8 cellular contexts compared by ENCODE assay signal in the genomic region with DNA sequence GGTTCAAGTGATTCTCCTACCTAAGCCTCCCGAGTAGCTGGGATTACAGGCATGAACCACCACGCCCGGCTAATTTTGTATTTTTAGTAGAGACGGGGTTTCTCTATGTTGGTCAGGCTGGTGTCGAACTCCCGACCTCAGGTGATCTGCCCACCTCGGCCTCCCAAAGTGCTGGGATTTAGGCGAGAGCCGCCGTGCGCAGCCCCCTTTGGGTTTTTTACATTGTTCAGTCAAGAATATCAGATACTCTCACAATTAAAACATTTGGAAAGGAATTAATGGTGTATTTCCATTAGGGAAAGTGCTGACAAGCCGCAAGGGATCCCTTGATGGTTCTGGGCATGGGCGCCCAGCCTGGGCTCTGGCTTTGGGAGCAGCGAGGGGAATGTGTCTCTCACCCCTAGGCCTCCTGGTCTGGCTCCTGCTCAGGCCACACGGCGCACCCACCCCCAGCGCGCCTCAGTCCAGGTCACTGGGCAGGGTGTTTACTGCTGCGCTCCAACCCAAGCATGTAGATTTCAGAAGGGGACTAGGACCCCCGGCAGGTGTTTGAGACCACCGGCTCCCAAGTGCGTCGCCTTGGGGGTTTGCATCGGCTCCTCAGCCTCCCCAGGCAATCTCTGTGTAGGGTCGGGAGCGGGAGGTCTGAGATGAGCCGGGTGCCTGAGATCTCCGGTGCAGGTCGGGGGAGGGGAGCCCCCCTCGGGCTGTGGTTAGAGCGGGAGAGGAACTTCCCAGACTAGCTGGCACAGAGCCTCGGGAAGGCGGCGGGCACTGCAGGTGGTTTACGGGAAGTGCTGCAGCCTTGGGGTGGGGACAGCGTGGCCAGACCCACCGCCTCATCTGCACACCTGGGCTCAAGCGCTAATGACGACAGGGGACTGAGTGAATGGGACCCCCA. TPM values are rescaled to one million over a fixed set of nuclear protein-coding genes. Genes with fewer than 3 reads are reported as not detected.
DNase-seq lines count a peak whose midpoint lies in the region; ATAC-seq and TF ChIP-seq lines count a peak whose summit lies in the region.

No MANE protein-coding gene starts in this region.

- in situ Hi-C loops in GM13977 (cut with MboI; ENCODE audit: low pct_unique_long_range_greater_than_20kb, low sequenced_read_pairs, unreplicated experiment) = no loop called here

- peaks cover 22% of the 10 kb centered on the region for H3K4me1 Mint-ChIP-seq in central memory CD8-positive, alpha-beta T cell
- peaks cover 0 to 22% (median 15%) of the 10 kb centered on the region in 7 donors for H3K4me1 Mint-ChIP-seq in naive thymus-derived CD4-positive, alpha-beta T cell

- peak overlapping the region; percentile 85 for H3K4me3 Mint-ChIP-seq in central memory CD8-positive, alpha-beta T cell
- peak overlapping the region; percentile 80 to 94 (median 92) for H3K4me3 Mint-ChIP-seq in naive thymus-derived CD4-positive, alpha-beta T cell

- H3K36me3 ChIP-seq in BLaER1 = peaks cover 49% of the 10 kb centered on the region
- H3K36me3 ChIP-seq in Karpas-422 (ENCODE audit: insufficient read depth, low read length) = no peaks in the 10 kb centered on the region
- H3K36me3 ChIP-seq in naive thymus-derived CD4-positive, alpha-beta T cell (ENCODE audit: control insufficient read depth in 2 of 3, insufficient read depth in 3 of 3, low read length in 3 of 3) = peaks cover 0 to 25% (median 8%) of the 10 kb centered on the region in 3 experiments

- peak overlapping the region; percentile 75 for H3K4me3 ChIP-seq in BLaER1
- H3K4me3 ChIP-seq in Karpas-422 (ENCODE audit: low read length) = peak overlapping the region; percentile 92
- peak overlapping the region; percentile 97 for H3K4me3 ChIP-seq in naive thymus-derived CD4-positive, alpha-beta T cell (ENCODE audit: low read length)

- H3K27ac ChIP-seq in BLaER1 = peak overlapping the region; percentile 85
- H3K27ac ChIP-seq in Karpas-422 (ENCODE audit: low read length) = peak overlapping the region; percentile 85
- H3K27ac ChIP-seq in naive thymus-derived CD4-positive, alpha-beta T cell (ENCODE audit: low read depth, low read length) = peak overlapping the region; percentile 95

- H4K20me1 ChIP-seq in BLaER1 (peaks cover 39% of the 10 kb centered on the region), Karpas-422 (ENCODE audit: insufficient read depth, low read depth, low read length) (peaks cover 27% of the 10 kb centered on the region; the same call in 1 of the 2 replicates)

- no peaks in the 10 kb centered on the region for H3K27me3 Mint-ChIP-seq in central memory CD8-positive, alpha-beta T cell
- no peaks in the 10 kb centered on the region for H3K27me3 Mint-ChIP-seq in naive thymus-derived CD4-positive, alpha-beta T cell

- H3K9ac ChIP-seq in BLaER1 (peak overlapping the region; percentile 82), Karpas-422 (ENCODE audit: low read length) (peak overlapping the region; percentile 56)

- H3K9me3 ChIP-seq in BLaER1 = no peaks in the 10 kb centered on the region
- no peaks in the 10 kb centered on the region for H3K9me3 ChIP-seq in Karpas-422 (ENCODE audit: low read length)
- no peaks in the 10 kb centered on the region for H3K9me3 ChIP-seq in naive thymus-derived CD4-positive, alpha-beta T cell (ENCODE audit: control insufficient read depth in 2 of 3, low read length in 3 of 3)

- no peak overlapping the region for H2AFZ ChIP-seq in Karpas-422 (ENCODE audit: low read length)

- intact Hi-C loops in naive thymus-derived CD4-positive, alpha-beta T cell (cut with micrococcal nuclease) = loop anchor here (1.0 to 2.0 kb wide), 3 partner anchors 62 to 193 kb away; a partner anchor contains a TSS

- H3K27me3 ChIP-seq in BLaER1 (no peaks in the 10 kb centered on the region), Karpas-422 (ENCODE audit: low read length) (no peaks in the 10 kb centered on the region)
- H3K27me3 ChIP-seq in naive thymus-derived CD4-positive, alpha-beta T cell (ENCODE audit: control insufficient read depth in 2 of 2, insufficient read depth in 2 of 2, low read length in 2 of 2) = no peaks in the 10 kb centered on the region

- H3K36me3 Mint-ChIP-seq in central memory CD8-positive, alpha-beta T cell (ENCODE audit: insufficient read depth) = peaks cover 31% of the 10 kb centered on the region
- H3K36me3 Mint-ChIP-seq in naive thymus-derived CD4-positive, alpha-beta T cell = peaks cover 0 to 13% (median 0%) of the 10 kb centered on the region in 5 donors

- POLR2A ChIA-PET in naive thymus-derived CD4-positive, alpha-beta T cell (lab: Charles Lee) = interaction anchor here (0.6 to 1.5 kb wide), 4 partner anchors 74 to 409 kb away, joined by 3 to 6 read pairs (median 3); a partner anchor contains a TSS

- H3K4me2 ChIP-seq in BLaER1 = peak overlapping the region; percentile 100
- peak overlapping the region; percentile 97 for H3K4me2 ChIP-seq in Karpas-422 (ENCODE audit: low read depth, low read length, poor library complexity, severe bottlenecking)

- DNase-seq in Karpas-422 (no peak), GM13977 (ENCODE audit: low spot score) (no peak), H4 (ENCODE audit: low spot score) (no peak), middle frontal gyrus (ENCODE audit: extremely low spot score, low spot score) (no peak)
- no peak for DNase-seq in central memory CD8-positive, alpha-beta T cell (ENCODE audit: low spot score in 2 of 2)
- DNase-seq in naive thymus-derived CD4-positive, alpha-beta T cell = no peak

- CTCF ChIA-PET in naive thymus-derived CD4-positive, alpha-beta T cell (lab: Charles Lee) = interaction anchor here (0.6 kb wide), 1 partner anchor 1036 kb away, joined by 3 read pairs; no protein-coding TSS in a partner anchor

- H3K9me3 Mint-ChIP-seq in central memory CD8-positive, alpha-beta T cell = no peaks in the 10 kb centered on the region
- H3K9me3 Mint-ChIP-seq in naive thymus-derived CD4-positive, alpha-beta T cell = peaks cover 0 to 2% (median 0%) of the 10 kb centered on the region in 11 donors

- no peak for ATAC-seq in central memory CD8-positive, alpha-beta T cell (replicated peaks; ENCODE audit: extremely low read depth, poor library complexity, severe bottlenecking)
- ATAC-seq in naive thymus-derived CD4-positive, alpha-beta T cell = no peak
- ATAC-seq in GM18907 (IDR thresholded peaks at IDR 0.05; ENCODE audit: unreplicated experiment) = no peak

- H3K9me2 ChIP-seq in Karpas-422 (replicated peaks; ENCODE audit: insufficient read depth, low read length) = no peaks in the 10 kb centered on the region

- H3K79me2 ChIP-seq in Karpas-422 (ENCODE audit: low read length) = peaks cover 7% of the 10 kb centered on the region; the same call in 1 of the 2 replicates

- TF ChIP-seq CTCF in GM13977 (IDR thresholded peaks at IDR 0.05; ENCODE audit: extremely low read depth, insufficient read depth, missing control alignments) = no peak

- H3K4me1 ChIP-seq in BLaER1 (peaks cover 47% of the 10 kb centered on the region), Karpas-422 (ENCODE audit: low read length) (peaks cover 27% of the 10 kb centered on the region)
- H3K4me1 ChIP-seq in naive thymus-derived CD4-positive, alpha-beta T cell (ENCODE audit: control insufficient read depth in 2 of 2, insufficient read depth in 2 of 2, low read length in 2 of 2) = peaks cover 8 to 22% of the 10 kb centered on the region in 2 donors

- H3K27ac Mint-ChIP-seq in central memory CD8-positive, alpha-beta T cell (ENCODE audit: low read depth) = peak overlapping the region; percentile 88
- peak overlapping the region; percentile 83 to 97 (median 93) for H3K27ac Mint-ChIP-seq in naive thymus-derived CD4-positive, alpha-beta T cell

RNA-seq across cellular contexts. Expression of a gene that starts 0.8 kb away (rescaled TPM):
- total RNA-seq in Karpas-422 (2014; rRNA removed; shearing (Covaris generic); ENCODE audit: low replicate concordance) = 34.6 and 53.5 TPM in 2 replicates
- 100 to 1,000 TPM in 1 of 5 experiments, 10 to 100 TPM in 4; 57.0 to 134 (median 64.6) TPM for total RNA-seq in naive thymus-derived CD4-positive, alpha-beta T cell
- 10 to 100 TPM; 25.9 to 50.0 TPM for polyA plus RNA-seq in naive thymus-derived CD4-positive, alpha-beta T cell
- 11.7 and 11.9 TPM in 2 replicates for total RNA-seq in H4 (2014; rRNA removed; shearing (Covaris generic))

RNA-seq across cellular contexts. Expression of a gene that starts 8.2 kb away (rescaled TPM):
- 0.04 TPM in 1 of 2 replicates, not detected in the other for total RNA-seq in Karpas-422 (2014; rRNA removed; shearing (Covaris generic); ENCODE audit: low replicate concordance)
- not detected for total RNA-seq in naive thymus-derived CD4-positive, alpha-beta T cell
- not detected for polyA plus RNA-seq in naive thymus-derived CD4-positive, alpha-beta T cell
- not detected in 2 replicates for total RNA-seq in H4 (2014; rRNA removed; shearing (Covaris generic))

RNA-seq across cellular contexts. Expression of a gene that starts 10.4 kb away (rescaled TPM):
- not detected in 2 replicates for total RNA-seq in Karpas-422 (2014; rRNA removed; shearing (Covaris generic); ENCODE audit: low replicate concordance)
- not detected for total RNA-seq in naive thymus-derived CD4-positive, alpha-beta T cell
- not detected for polyA plus RNA-seq in naive thymus-derived CD4-positive, alpha-beta T cell
- total RNA-seq in H4 (2014; rRNA removed; shearing (Covaris generic)) = not detected in 2 replicates

RNA-seq across cellular contexts. Expression of a gene that starts 20.5 kb away (rescaled TPM):
- total RNA-seq in Karpas-422 (2014; rRNA removed; shearing (Covaris generic); ENCODE audit: low replicate concordance) = not detected in 2 replicates
- 1 to 10 TPM in 2 of 5 experiments, under 1 TPM in 3; 0.27 to 1.9 (median 0.75) TPM for total RNA-seq in naive thymus-derived CD4-positive, alpha-beta T cell
- not detected for polyA plus RNA-seq in naive thymus-derived CD4-positive, alpha-beta T cell
- total RNA-seq in H4 (2014; rRNA removed; shearing (Covaris generic)) = not detected in 2 replicates

RNA-seq across cellular contexts. Expression of a gene that starts 40.3 kb away (rescaled TPM):
- total RNA-seq in Karpas-422 (2014; rRNA removed; shearing (Covaris generic); ENCODE audit: low replicate concordance) = 8.7 and 20.9 TPM in 2 replicates
- 10 to 100 TPM; 47.3 to 55.2 (median 49.4) TPM for total RNA-seq in naive thymus-derived CD4-positive, alpha-beta T cell
- polyA plus RNA-seq in naive thymus-derived CD4-positive, alpha-beta T cell = 10 to 100 TPM in 1 of 2 donors, 1 to 10 TPM in 1; 6.2 to 22.1 TPM
- total RNA-seq in H4 (2014; rRNA removed; shearing (Covaris generic)) = 14.5 and 15.3 TPM in 2 replicates
